ENCODE assay signal across 15 cellular contexts in the genomic region with DNA sequence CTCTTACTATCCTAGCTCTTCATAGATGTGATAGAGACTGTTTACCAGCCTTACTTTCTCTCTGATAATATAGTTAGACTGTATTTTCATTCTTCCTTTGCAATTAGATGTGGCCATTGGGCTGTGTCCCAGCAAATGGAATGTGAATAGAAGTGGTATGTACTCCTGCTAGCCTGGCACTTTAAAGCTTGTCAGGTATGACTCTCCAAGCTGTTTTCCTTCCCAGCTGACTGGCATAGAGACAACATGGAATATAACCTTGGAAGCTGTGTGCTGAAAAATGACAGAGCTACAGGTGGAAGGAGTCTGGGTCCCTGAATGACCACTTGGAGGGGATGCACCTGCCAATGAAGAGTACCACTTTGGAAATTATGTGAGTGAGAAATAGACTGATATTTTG.
"Had no signal": no experiment of that assay in that cellular context is flagged by ENCODE, and none has a peak within 500 bp of the region (broad histone marks: within the 10 kb centered on the region; RNA-seq: fewer than 3 reads in every experiment).

No MANE protein-coding gene starts in this region.

- H3K36me3 ChIP-seq: esophagus squamous epithelium, spleen, thoracic aorta, WERI-Rb-1 had no signal

- H3K36me3 Mint-ChIP-seq: activated naive CD8-positive, alpha-beta T cell; stimulated activated memory B cell treated with anti-CD40 and anti-IgM and Interleukin-4, amounts not matched to agents 10 μg/mL and 1 μg/mL and 100 μg/mL, for 72 hours had no signal

- DNase-seq: activated CD4-positive, alpha-beta T cell treated with anti-CD3 and anti-CD28 coated beads, Interleukin-2, amount 50 U/mL, for 4 hours; activated gamma-delta T cell; effector memory CD8-positive, alpha-beta T cell; esophagus squamous epithelium; left colon; mammary epithelial cell; midbrain; spleen; stimulated activated CD4-positive, alpha-beta T cell treated with anti-CD3 and anti-CD28 coated beads, Interleukin-4, amount 100 ng/mL, for 4 hours; WERI-Rb-1 had no signal

- H3K27ac ChIP-seq: esophagus squamous epithelium, parathyroid adenoma, spleen, thoracic aorta, WERI-Rb-1 had no signal

- H3K4me1 ChIP-seq: esophagus squamous epithelium, parathyroid adenoma, spleen had no signal

- H3K27ac Mint-ChIP-seq: activated naive CD8-positive, alpha-beta T cell; effector memory CD8-positive, alpha-beta T cell; nephron; stimulated activated memory B cell treated with anti-CD40 and anti-IgM and Interleukin-4, amounts not matched to agents 10 μg/mL and 1 μg/mL and 100 μg/mL, for 72 hours had no signal

- H3K4me3 Mint-ChIP-seq: activated naive CD8-positive, alpha-beta T cell; effector memory CD8-positive, alpha-beta T cell; nephron; stimulated activated memory B cell treated with anti-CD40 and anti-IgM and Interleukin-4, amounts not matched to agents 10 μg/mL and 1 μg/mL and 100 μg/mL, for 72 hours had no signal

- H3K9me3 Mint-ChIP-seq: stimulated activated memory B cell treated with anti-CD40 and anti-IgM and Interleukin-4, amounts not matched to agents 10 μg/mL and 1 μg/mL and 100 μg/mL, for 72 hours had no signal

- ATAC-seq: effector memory CD8-positive, alpha-beta T cell; left colon; stimulated activated memory B cell treated with anti-CD40 and anti-IgM and Interleukin-4, amounts not matched to agents 10 μg/mL and 1 μg/mL and 100 μg/mL, for 72 hours had no signal

- H3K4me3 ChIP-seq: esophagus squamous epithelium, spleen, thoracic aorta had no signal

- H3K9me3 ChIP-seq: esophagus squamous epithelium, thoracic aorta had no signal

- H3K4me1 Mint-ChIP-seq: stimulated activated memory B cell treated with anti-CD40 and anti-IgM and Interleukin-4, amounts not matched to agents 10 μg/mL and 1 μg/mL and 100 μg/mL, for 72 hours had no signal
